In genomic region chr5:79878721-79879336, GRCh38 we compare ENCODE assay signal across 8 cellular contexts.
DNase-seq lines count a peak whose midpoint lies in the region; ATAC-seq and TF ChIP-seq lines count a peak whose summit lies in the region.

No MANE protein-coding gene starts in this region.

- no peak overlapping the region for H3K4me3 ChIP-seq in astrocyte of the cerebellum (ENCODE audit: low read depth, low read length)
- H3K4me3 ChIP-seq in effector memory CD4-positive, alpha-beta T cell (ENCODE audit: insufficient read depth, low read depth, low read length, poor library complexity, severe bottlenecking) = no peak overlapping the region

- TF ChIP-seq CTCF in GM12874 (IDR thresholded peaks at IDR 0.05; ENCODE audit: insufficient read depth, low read depth, low read length) = peak; percentile 51
- peak; percentile 27 for TF ChIP-seq CTCF in astrocyte of the cerebellum (IDR thresholded peaks at IDR 0.05; ENCODE audit: low read depth, low read length, missing control alignments)

- H3K9me3 ChIP-seq in effector memory CD4-positive, alpha-beta T cell (ENCODE audit: control insufficient read depth, low read length) = no peaks in the 10 kb centered on the region

- intact Hi-C loops in left colon (cut with DNase I, micrococcal nuclease) = no loop called here

- in situ Hi-C loops in astrocyte of the cerebellum (cut with HindIII; ENCODE audit: low sequenced_read_pairs) = no loop called here

- H3K27me3 ChIP-seq in effector memory CD4-positive, alpha-beta T cell (replicated peaks; ENCODE audit: control insufficient read depth, insufficient read depth, low read length, poor library complexity, severe bottlenecking) = no peaks in the 10 kb centered on the region

- H3K4me1 ChIP-seq in effector memory CD4-positive, alpha-beta T cell (ENCODE audit: control insufficient read depth, insufficient read depth, low read length, poor library complexity, severe bottlenecking) = no peaks in the 10 kb centered on the region

- DNase-seq in NCI-H460 (ENCODE audit: extremely low read depth, low read depth) = peak; percentile 11
- no peak for DNase-seq in astrocyte of the cerebellum (ENCODE audit: low read depth)
- DNase-seq in stimulated activated CD4-positive, alpha-beta T cell treated with anti-CD3 and anti-CD28 coated beads, Interleukin-12 subunit alpha, Interleukin-12 subunit beta, amount 100 ng/mL, for 48 hours (ENCODE audit: low read depth in 2 of 3, low spot score in 1 of 3) = peak; percentile 16 to 46 (median 34)
- no peak for DNase-seq in effector memory CD4-positive, alpha-beta T cell
- no peak for DNase-seq in GM03348 (ENCODE audit: low spot score)
- DNase-seq in left colon = no peak
- DNase-seq in DMS153 (lab: John Stamatoyannopoulos, UW) = no peak

- ATAC-seq in left colon = no peak

- H3K27ac ChIP-seq in effector memory CD4-positive, alpha-beta T cell (ENCODE audit: insufficient read depth, low read length, poor library complexity, severe bottlenecking) = no peak overlapping the region

- no peaks in the 10 kb centered on the region for H3K36me3 ChIP-seq in effector memory CD4-positive, alpha-beta T cell (ENCODE audit: control insufficient read depth, insufficient read depth, low read length)

Comparison
In these comparisons a context has a peak if more than half of its experiments do, and no peak if none do; other contexts are left out.
1. DNase-seq: peak in NCI-H460 (single experiment) and stimulated activated CD4-positive, alpha-beta T cell treated with anti-CD3 and anti-CD28 coated beads, Interleukin-12 subunit alpha, Interleukin-12 subunit beta, amount 100 ng/mL, for 48 hours (3 of 3); none in astrocyte of the cerebellum (single experiment), effector memory CD4-positive, alpha-beta T cell (0 of 3), GM03348 (single experiment), left colon (0 of 2) and DMS153 (single experiment).